ENCODE assay signal across 1 cellular context in the genomic region with DNA sequence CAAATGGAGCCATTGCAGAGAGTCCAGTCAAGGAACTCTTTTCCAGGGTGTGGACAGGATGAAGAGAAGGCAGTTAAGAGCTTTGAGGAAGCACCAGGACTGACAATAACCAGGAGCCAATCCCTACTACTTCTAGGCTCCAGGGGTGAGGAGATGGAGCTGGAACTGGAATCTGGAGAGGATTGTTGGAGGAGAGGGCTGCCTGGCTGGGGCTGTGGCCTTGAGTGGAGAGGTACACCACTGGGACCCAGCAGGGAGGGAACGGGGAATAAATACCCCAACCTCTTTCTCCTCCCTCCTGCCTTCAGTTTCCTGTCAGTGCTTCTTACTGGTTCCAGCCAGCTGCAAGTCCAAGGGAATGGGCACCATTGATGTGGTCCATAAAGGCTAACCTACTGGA.
TF ChIP-seq lines count a peak whose summit lies in the region.

No MANE protein-coding gene starts in this region.

TF ChIP-seq in WTC11, 78 proteins besides CTCF, POLR2A, EP300 and RAD21 (continued from another document):
- TF ChIP-seq, protein P1, sequence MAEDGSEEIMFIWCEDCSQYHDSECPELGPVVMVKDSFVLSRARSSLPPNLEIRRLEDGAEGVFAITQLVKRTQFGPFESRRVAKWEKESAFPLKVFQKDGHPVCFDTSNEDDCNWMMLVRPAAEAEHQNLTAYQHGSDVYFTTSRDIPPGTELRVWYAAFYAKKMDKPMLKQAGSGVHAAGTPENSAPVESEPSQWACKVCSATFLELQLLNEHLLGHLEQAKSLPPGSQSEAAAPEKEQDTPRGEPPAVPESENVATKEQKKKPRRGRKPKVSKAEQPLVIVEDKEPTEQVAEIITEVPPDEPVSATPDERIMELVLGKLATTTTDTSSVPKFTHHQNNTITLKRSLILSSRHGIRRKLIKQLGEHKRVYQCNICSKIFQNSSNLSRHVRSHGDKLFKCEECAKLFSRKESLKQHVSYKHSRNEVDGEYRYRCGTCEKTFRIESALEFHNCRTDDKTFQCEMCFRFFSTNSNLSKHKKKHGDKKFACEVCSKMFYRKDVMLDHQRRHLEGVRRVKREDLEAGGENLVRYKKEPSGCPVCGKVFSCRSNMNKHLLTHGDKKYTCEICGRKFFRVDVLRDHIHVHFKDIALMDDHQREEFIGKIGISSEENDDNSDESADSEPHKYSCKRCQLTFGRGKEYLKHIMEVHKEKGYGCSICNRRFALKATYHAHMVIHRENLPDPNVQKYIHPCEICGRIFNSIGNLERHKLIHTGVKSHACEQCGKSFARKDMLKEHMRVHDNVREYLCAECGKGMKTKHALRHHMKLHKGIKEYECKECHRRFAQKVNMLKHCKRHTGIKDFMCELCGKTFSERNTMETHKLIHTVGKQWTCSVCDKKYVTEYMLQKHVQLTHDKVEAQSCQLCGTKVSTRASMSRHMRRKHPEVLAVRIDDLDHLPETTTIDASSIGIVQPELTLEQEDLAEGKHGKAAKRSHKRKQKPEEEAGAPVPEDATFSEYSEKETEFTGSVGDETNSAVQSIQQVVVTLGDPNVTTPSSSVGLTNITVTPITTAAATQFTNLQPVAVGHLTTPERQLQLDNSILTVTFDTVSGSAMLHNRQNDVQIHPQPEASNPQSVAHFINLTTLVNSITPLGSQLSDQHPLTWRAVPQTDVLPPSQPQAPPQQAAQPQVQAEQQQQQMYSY (CRISPR knock-in tag; IDR thresholded peaks at IDR 0.05): peak; percentile 62; the same call in 1 of the 2 replicates
TF ChIP-seq in WTC11: peak in this region for 1.
